Comparison of ENCODE assay signal across 17 cellular contexts in the genomic region with DNA sequence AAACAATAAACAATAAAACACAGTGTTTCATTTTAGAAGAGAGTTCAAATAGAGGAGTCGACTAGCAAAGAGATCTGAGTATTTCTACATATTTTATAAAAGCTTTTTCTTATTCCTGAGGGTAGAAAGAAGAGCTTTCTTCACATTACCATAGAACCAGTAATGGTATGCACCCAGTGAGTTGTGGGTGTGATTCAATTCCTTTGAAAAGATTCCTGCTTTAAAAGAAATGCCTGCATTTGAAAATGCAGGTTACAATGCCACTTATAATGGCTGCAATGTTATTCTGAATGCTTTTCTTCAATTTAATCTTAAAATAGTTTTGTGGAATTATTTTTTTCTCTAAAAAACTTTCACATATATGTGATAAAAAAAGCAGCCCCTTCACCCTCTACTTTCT.
DNase-seq lines count a peak whose midpoint lies in the region; ATAC-seq and TF ChIP-seq lines count a peak whose summit lies in the region.
"Had no signal": no experiment of that assay in that cellular context is flagged by ENCODE, and none has a peak within 500 bp of the region (broad histone marks: within the 10 kb centered on the region; RNA-seq: fewer than 3 reads in every experiment).

No MANE protein-coding gene starts in this region.

- peak overlapping the region; percentile 33; the same call in 1 of the 2 replicates for H3K4me3 ChIP-seq in GM23338
- H3K4me3 ChIP-seq in HUES64 (ENCODE audit: low read length): peak overlapping the region; percentile 34; the same call in 1 of the 2 replicates
- peak overlapping the region; percentile 23 for H3K4me3 ChIP-seq in iPS-18a (ENCODE audit: low read length)
- no peak overlapping the region for H3K4me3 ChIP-seq in neural progenitor cell
- no peak overlapping the region for H3K4me3 ChIP-seq in heart left ventricle
- no peak overlapping the region for H3K4me3 ChIP-seq in testis
- H3K4me3 ChIP-seq: BLaER1, GM12878, GM23248, K562 had no signal

- H4K20me1 ChIP-seq in GM23338 (replicated peaks; ENCODE audit: insufficient read depth) (no peaks in the 10 kb centered on the region), neural progenitor cell (ENCODE audit: low read depth) (no peaks in the 10 kb centered on the region)
- H4K20me1 ChIP-seq: BLaER1 had no signal

- H3K9me3 ChIP-seq in HUES64 (ENCODE audit: insufficient read depth, low read depth, low read length) (peaks cover 9% of the 10 kb centered on the region), iPS-18a (ENCODE audit: control insufficient read depth, low read depth, low read length) (peaks cover 10% of the 10 kb centered on the region), neural progenitor cell (ENCODE audit: low read depth) (no peaks in the 10 kb centered on the region), heart left ventricle (peaks cover 0 to 5% (median 0%) of the 10 kb centered on the region in 12 donors), testis (no peaks in the 10 kb centered on the region)

- H3K36me3 Mint-ChIP-seq in GM23338 (ENCODE audit: low read depth) (peaks cover 39% of the 10 kb centered on the region), neural progenitor cell (peaks cover 6% of the 10 kb centered on the region)
- H3K36me3 Mint-ChIP-seq: CD8-positive, alpha-beta T cell had no signal

- H3K4me1 ChIP-seq in GM23338 (ENCODE audit: insufficient read depth) (peaks cover 29% of the 10 kb centered on the region), HUES64 (ENCODE audit: insufficient read depth, low read length) (peaks cover 41% of the 10 kb centered on the region), iPS-18a (ENCODE audit: control insufficient read depth, low read depth, low read length) (peaks cover 39% of the 10 kb centered on the region), neural progenitor cell (peaks cover 22% of the 10 kb centered on the region), heart left ventricle (no peaks in the 10 kb centered on the region), testis (no peaks in the 10 kb centered on the region)
- H3K4me1 ChIP-seq: BLaER1 had no signal

- TF ChIP-seq POLR2A in heart left ventricle (IDR thresholded peaks at IDR 0.05) (no peak), testis (IDR thresholded peaks at IDR 0.05) (no peak)

- H3K36me3 ChIP-seq in GM23338 (ENCODE audit: insufficient read depth): no peaks in the 10 kb centered on the region
- H3K36me3 ChIP-seq in HUES64 (ENCODE audit: insufficient read depth, low read length): no peaks in the 10 kb centered on the region
- no peaks in the 10 kb centered on the region for H3K36me3 ChIP-seq in iPS-18a (ENCODE audit: control insufficient read depth, low read depth, low read length)
- H3K36me3 ChIP-seq in neural progenitor cell: no peaks in the 10 kb centered on the region
- H3K36me3 ChIP-seq in heart left ventricle: no peaks in the 10 kb centered on the region
- H3K36me3 ChIP-seq in testis (ENCODE audit: low read depth, missing control alignments): no peaks in the 10 kb centered on the region
- H3K36me3 ChIP-seq: BLaER1 had no signal

- TF ChIP-seq CTCF in GM23338 (conservative IDR thresholded peaks at IDR 0.05; ENCODE audit: low read depth in 2 of 2): no peak
- TF ChIP-seq CTCF in neural progenitor cell (IDR thresholded peaks at IDR 0.05): no peak
- no peak for TF ChIP-seq CTCF in heart left ventricle (IDR thresholded peaks at IDR 0.05)
- TF ChIP-seq CTCF in testis (IDR thresholded peaks at IDR 0.05): no peak

- no CpG with 5 or more reads among the region's 1 CpG for WGBS in HUES64
- 13 to 23% (median 19%) methylated on average over 1 of the region's 1 CpG for WGBS in heart left ventricle, 4 donors
- 37 to 50% methylated on average over 1 of the region's 1 CpG for WGBS in testis, 2 donors

- intact Hi-C loops in heart left ventricle (cut with DNase I) (no loop called here), testis (cut with DNase I; ENCODE audit: low total_unique reads) (no loop called here)

- H3K4me3 Mint-ChIP-seq in GM23338 (peak overlapping the region; percentile 53; the same call in 1 of the 3 replicates), neural progenitor cell (peak overlapping the region; percentile 30)
- H3K4me3 Mint-ChIP-seq: CD8-positive, alpha-beta T cell had no signal

- H3K79me2 ChIP-seq in GM23338 (replicated peaks; ENCODE audit: insufficient read depth): no peaks in the 10 kb centered on the region
- no peaks in the 10 kb centered on the region for H3K79me2 ChIP-seq in neural progenitor cell (ENCODE audit: low read depth)

- DNase-seq in GM23338 (ENCODE audit: low spot score): peak; percentile 75
- DNase-seq in neural progenitor cell (ENCODE audit: low spot score): no peak
- DNase-seq in mesenteric fat pad (ENCODE audit: low spot score): no peak
- DNase-seq in heart left ventricle: no peak
- DNase-seq in testis: no peak
- DNase-seq: 8988T; Calu3; CD8-positive, alpha-beta T cell; DMS79 treated with DMSO at 0.1 percent for 48 hours; GM23248; H7; IMR-90 had no signal

- H2AFZ ChIP-seq in GM23338 (no peak overlapping the region), neural progenitor cell (replicated peaks) (no peak overlapping the region)
- H2AFZ ChIP-seq: GM23248 had no signal

- ATAC-seq in GM23338 (peak; percentile 75), heart left ventricle (no peak)
- ATAC-seq: CD8-positive, alpha-beta T cell; GM12878; K562 had no signal

- no peaks in the 10 kb centered on the region; the same call in 1 of the 2 replicates for H3K9me2 ChIP-seq in GM23338 (ENCODE audit: insufficient read depth)

- H3K9me3 Mint-ChIP-seq in GM23338: peaks cover 23% of the 10 kb centered on the region
- peaks cover 10% of the 10 kb centered on the region for H3K9me3 Mint-ChIP-seq in neural progenitor cell

- H3K9ac ChIP-seq in HUES64 (ENCODE audit: low read depth, low read length): peak overlapping the region; percentile 56; the same call in 1 of the 2 replicates
- H3K9ac ChIP-seq in iPS-18a (ENCODE audit: low read length): no peak overlapping the region
- no peak overlapping the region for H3K9ac ChIP-seq in neural progenitor cell
- H3K9ac ChIP-seq: BLaER1, GM23248 had no signal

- H3K27me3 Mint-ChIP-seq in GM23338 (ENCODE audit: insufficient read depth, low read depth, poor library complexity): peaks cover 4% of the 10 kb centered on the region
- H3K27me3 Mint-ChIP-seq in neural progenitor cell (ENCODE audit: insufficient read depth, low read depth): no peaks in the 10 kb centered on the region

- no peaks in the 10 kb centered on the region for H3F3A ChIP-seq in GM23338 (replicated peaks; ENCODE audit: low read depth)
- H3F3A ChIP-seq in neural progenitor cell (ENCODE audit: low read depth): peaks cover 3% of the 10 kb centered on the region

- H3K27me3 ChIP-seq in GM23338 (ENCODE audit: insufficient read depth) (no peaks in the 10 kb centered on the region), HUES64 (ENCODE audit: insufficient read depth, low read length) (no peaks in the 10 kb centered on the region), iPS-18a (ENCODE audit: control insufficient read depth, insufficient read depth, low read length) (no peaks in the 10 kb centered on the region), neural progenitor cell (no peaks in the 10 kb centered on the region), heart left ventricle (no peaks in the 10 kb centered on the region), testis (no peaks in the 10 kb centered on the region)
- H3K27me3 ChIP-seq: BLaER1 had no signal

- peaks cover 29% of the 10 kb centered on the region for H3K4me1 Mint-ChIP-seq in GM23338
- H3K4me1 Mint-ChIP-seq in neural progenitor cell: peaks cover 22% of the 10 kb centered on the region

- H3K27ac ChIP-seq in GM23338 (ENCODE audit: low read depth) (peak overlapping the region; percentile 99), HUES64 (ENCODE audit: low read depth, low read length) (peak overlapping the region; percentile 96), iPS-18a (ENCODE audit: low read length) (peak overlapping the region; percentile 72), neural progenitor cell (no peak overlapping the region), heart left ventricle (no peak overlapping the region), testis (no peak overlapping the region)
- H3K27ac ChIP-seq: BLaER1, GM23248 had no signal

- H3K27ac Mint-ChIP-seq in GM23338 (peak overlapping the region; percentile 98), neural progenitor cell (no peak overlapping the region)
- H3K27ac Mint-ChIP-seq: CD8-positive, alpha-beta T cell had no signal

- H3K4me2 ChIP-seq in GM23338 (peak overlapping the region; percentile 60), neural progenitor cell (no peak overlapping the region)
- H3K4me2 ChIP-seq: BLaER1 had no signal

TF ChIP-seq in GM23338, 12 proteins besides CTCF, POLR2A, EP300 and RAD21 (continues in another document):
- TF ChIP-seq ZNF114 (CRISPR knock-in tag; IDR thresholded peaks at IDR 0.05) (no peak), POLR2AphosphoS5 (IDR thresholded peaks at IDR 0.05; ENCODE audit: low read depth) (no peak), NANOG (IDR thresholded peaks at IDR 0.05; ENCODE audit: borderline replicate concordance) (peak; percentile 83; the same call in 1 of the 2 replicates)

Comparison
In these comparisons a context has a peak if more than half of its experiments do, and no peak if none do; other contexts are left out.
1. H3K27ac ChIP-seq: peak in GM23338 (single experiment), HUES64 (single experiment) and iPS-18a (single experiment); none in neural progenitor cell (single experiment), heart left ventricle (0 of 12) and testis (0 of 2).
2. H3K4me3 ChIP-seq: peak in GM23338 (single experiment), HUES64 (single experiment) and iPS-18a (single experiment); none in neural progenitor cell (single experiment), heart left ventricle (0 of 12) and testis (0 of 2).